ENCODE assay signal across 9 cellular contexts in the genomic region with DNA sequence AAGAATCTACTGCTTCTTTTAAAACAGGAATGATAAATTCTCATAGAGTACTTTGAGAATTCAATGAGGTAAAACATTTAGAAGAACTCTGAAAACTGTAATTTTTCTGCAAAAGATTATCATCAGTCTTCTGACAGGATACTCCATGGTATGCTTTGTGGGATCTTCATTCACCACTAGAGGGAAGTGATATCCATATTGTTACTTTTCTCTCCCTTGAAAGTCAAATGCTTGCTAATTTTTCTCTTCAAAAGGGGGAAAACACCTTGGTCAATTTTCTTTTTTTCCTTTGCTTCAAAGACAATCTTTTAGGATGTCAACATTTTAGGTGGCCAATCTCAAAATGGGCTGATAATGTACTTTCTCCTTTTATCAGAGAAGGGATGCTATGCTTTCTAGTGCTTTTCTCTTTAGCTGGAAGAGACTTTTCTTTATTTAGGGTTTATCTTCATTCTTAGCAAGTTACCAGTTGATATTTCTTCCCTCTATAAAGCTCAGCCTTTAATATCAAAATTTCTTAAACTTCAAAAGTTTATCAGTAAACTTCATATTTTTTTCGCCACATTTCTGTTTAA.
DNase-seq lines count a peak whose midpoint lies in the region; ATAC-seq and TF ChIP-seq lines count a peak whose summit lies in the region.
"Had no signal": no experiment of that assay in that cellular context is flagged by ENCODE, and none has a peak within 500 bp of the region (broad histone marks: within the 10 kb centered on the region; RNA-seq: fewer than 3 reads in every experiment).

No MANE protein-coding gene starts in this region.

- no peak for DNase-seq in GM06990 (ENCODE audit: extremely low read depth, insufficient read length)
- peak; percentile 38 for DNase-seq in NCI-H1694 treated with DMSO at 0.1 percent for 48 hours (lab: John Stamatoyannopoulos, UW)
- DNase-seq in endodermal cell = no peak
- DNase-seq in pons (ENCODE audit: low spot score) = peak; percentile 68
- DNase-seq in activated naive CD8-positive, alpha-beta T cell treated with anti-CD3 and anti-CD28 coated beads, Interleukin-2, amount 50 U/mL, for 24 hours = no peak

- no peaks in the 10 kb centered on the region for H3K27me3 Mint-ChIP-seq in endodermal cell (ENCODE audit: insufficient read depth)
- H3K27me3 Mint-ChIP-seq in activated naive CD8-positive, alpha-beta T cell treated with anti-CD3 and anti-CD28 coated beads, Interleukin-2, amount 50 U/mL, for 24 hours = no peaks in the 10 kb centered on the region

- H3K27ac ChIP-seq in endodermal cell (ENCODE audit: low read depth, low read length) = no peak overlapping the region

- H3K36me3 Mint-ChIP-seq in endodermal cell (ENCODE audit: low read depth) = no peaks in the 10 kb centered on the region
- H3K36me3 Mint-ChIP-seq in activated naive CD8-positive, alpha-beta T cell treated with anti-CD3 and anti-CD28 coated beads, Interleukin-2, amount 50 U/mL, for 24 hours (ENCODE audit: low read depth) = no peaks in the 10 kb centered on the region

- peaks cover 2% of the 10 kb centered on the region for H3K4me1 Mint-ChIP-seq in endodermal cell
- no peaks in the 10 kb centered on the region for H3K4me1 Mint-ChIP-seq in activated naive CD8-positive, alpha-beta T cell treated with anti-CD3 and anti-CD28 coated beads, Interleukin-2, amount 50 U/mL, for 24 hours

- no peak overlapping the region for H3K9ac ChIP-seq in endodermal cell (ENCODE audit: extremely low read depth, low read length, poor library complexity, severe bottlenecking)

- no peaks in the 10 kb centered on the region for H3K4me1 ChIP-seq in endodermal cell (ENCODE audit: control insufficient read depth, insufficient read depth, low read length)

- H3K4me3 ChIP-seq in GM06990 (replicated peaks; ENCODE audit: low read depth, low read length) (no peak overlapping the region), endodermal cell (ENCODE audit: low read length) (no peak overlapping the region)

- no peaks in the 10 kb centered on the region for H3K9me3 Mint-ChIP-seq in endodermal cell
- H3K9me3 Mint-ChIP-seq in activated naive CD8-positive, alpha-beta T cell treated with anti-CD3 and anti-CD28 coated beads, Interleukin-2, amount 50 U/mL, for 24 hours = no peaks in the 10 kb centered on the region

- TF ChIP-seq CTCF in GM06990 (IDR thresholded peaks at IDR 0.05; ENCODE audit: insufficient read depth, low read length, poor library complexity, severe bottlenecking) (peak; percentile 8), endodermal cell (conservative IDR thresholded peaks at IDR 0.05) (peak; percentile 85)

- H3K27me3 ChIP-seq in GM06990 (replicated peaks; ENCODE audit: control insufficient read depth, insufficient read depth, low read length) (no peaks in the 10 kb centered on the region), endodermal cell (ENCODE audit: control insufficient read depth, insufficient read depth, low read length, poor library complexity, severe bottlenecking) (no peaks in the 10 kb centered on the region)

- H3K4me3 Mint-ChIP-seq in endodermal cell = no peak overlapping the region
- no peak overlapping the region for H3K4me3 Mint-ChIP-seq in activated naive CD8-positive, alpha-beta T cell treated with anti-CD3 and anti-CD28 coated beads, Interleukin-2, amount 50 U/mL, for 24 hours

- H3K9me3 ChIP-seq in endodermal cell (ENCODE audit: control insufficient read depth, low read length) = no peaks in the 10 kb centered on the region

- no CpG with 5 or more reads among the region's 1 CpG for WGBS in endodermal cell (ENCODE audit: insufficient coverage in 1 of 2, insufficient read length in 1 of 2), 2 experiments

- H3K36me3 ChIP-seq in GM06990 (ENCODE audit: control insufficient read depth, insufficient read depth, low read length) (no peaks in the 10 kb centered on the region), endodermal cell (ENCODE audit: control insufficient read depth, insufficient read depth, low read length) (no peaks in the 10 kb centered on the region)

- H3K27ac Mint-ChIP-seq in endodermal cell = no peak overlapping the region
- H3K27ac Mint-ChIP-seq in activated naive CD8-positive, alpha-beta T cell treated with anti-CD3 and anti-CD28 coated beads, Interleukin-2, amount 50 U/mL, for 24 hours = no peak overlapping the region

- no peak for ATAC-seq in activated naive CD8-positive, alpha-beta T cell treated with anti-CD3 and anti-CD28 coated beads, Interleukin-2, amount 50 U/mL, for 24 hours
- ATAC-seq in HG03159 (IDR thresholded peaks at IDR 0.05; ENCODE audit: unreplicated experiment) (no peak), HG03439 (IDR thresholded peaks at IDR 0.05; ENCODE audit: unreplicated experiment) (no peak), HG03108 (IDR thresholded peaks at IDR 0.05; ENCODE audit: unreplicated experiment) (no peak)
- ATAC-seq: HCT116 had no signal

Comparison
In these comparisons a context has a peak if more than half of its experiments do, and no peak if none do; other contexts are left out.
1. DNase-seq: peak in NCI-H1694 treated with DMSO at 0.1 percent for 48 hours (single experiment) and pons (single experiment); none in GM06990 (single experiment), endodermal cell (single experiment) and activated naive CD8-positive, alpha-beta T cell treated with anti-CD3 and anti-CD28 coated beads, Interleukin-2, amount 50 U/mL, for 24 hours (single experiment).